In the genomic region with DNA sequence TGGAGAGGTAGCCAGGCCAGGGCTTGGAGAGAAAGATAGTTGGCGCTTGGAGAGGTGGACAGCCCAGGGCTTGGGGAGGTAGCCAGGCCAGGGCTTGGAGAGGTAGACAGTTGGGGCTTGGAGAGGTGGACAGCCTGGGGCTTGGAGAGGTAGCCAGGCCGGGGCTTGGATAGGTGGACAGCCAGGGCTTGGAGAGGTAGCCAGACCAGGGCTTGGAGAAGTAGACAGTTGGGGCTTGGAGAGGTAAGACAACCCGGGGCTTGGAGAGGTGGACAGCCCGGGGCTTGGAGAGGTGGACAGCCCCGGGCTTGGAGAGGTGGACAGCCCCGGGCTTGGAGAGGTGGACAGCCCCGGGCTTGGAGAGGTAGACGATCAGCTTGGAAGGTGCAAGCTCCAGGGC, we compare ENCODE assay signal across 14 cellular contexts. TPM values are rescaled to one million over a fixed set of nuclear protein-coding genes. Genes with fewer than 3 reads are reported as not detected.
DNase-seq lines count a peak whose midpoint lies in the region; ATAC-seq and TF ChIP-seq lines count a peak whose summit lies in the region.
"Had no signal": no experiment of that assay in that cellular context is flagged by ENCODE, and none has a peak within 500 bp of the region (broad histone marks: within the 10 kb centered on the region; RNA-seq: fewer than 3 reads in every experiment).

No MANE protein-coding gene starts in this region.

- H3K27ac ChIP-seq in left ventricle myocardium inferior (replicated peaks) (no peak overlapping the region), spleen (no peak overlapping the region)
- H3K27ac ChIP-seq: BLaER1, GM23248, HL-60 had no signal

- H3K4me3 ChIP-seq in left ventricle myocardium inferior, result no peak overlapping the region
- H3K4me3 ChIP-seq in spleen, result no peak overlapping the region
- H3K4me3 ChIP-seq: BLaER1, GM23248 had no signal

- peaks cover 54% of the 10 kb centered on the region for H3K36me3 ChIP-seq in left ventricle myocardium inferior
- H3K36me3 ChIP-seq in spleen, result peaks cover 0 to 76% (median 32%) of the 10 kb centered on the region in 6 donors

- intact Hi-C loops in Right ventricle myocardium inferior (cut with DNase I), result loop anchor here (10.0 kb wide), 1 partner anchor 246 kb away; no protein-coding TSS in a partner anchor
- intact Hi-C loops in left ventricle myocardium inferior (cut with micrococcal nuclease), result no loop called here
- intact Hi-C loops in spleen (cut with DNase I; ENCODE audit: low total_unique reads), result no loop called here

- H3K27me3 Mint-ChIP-seq in endothelial cell (ENCODE audit: unreplicated experiment), result no peaks in the 10 kb centered on the region

- no peak for ATAC-seq in Right ventricle myocardium inferior
- ATAC-seq: HCT116 had no signal

- peak; percentile 47 for DNase-seq in Right ventricle myocardium inferior (ENCODE audit: missing footprints)
- no peak for DNase-seq in left ventricle myocardium inferior
- no peak for DNase-seq in endothelial cell (ENCODE audit: low spot score)
- DNase-seq in spleen, result peak; percentile 46
- no peak for DNase-seq in G401 (ENCODE audit: low spot score)
- no peak for DNase-seq in NCI-H774 (lab: John Stamatoyannopoulos, UW)
- DNase-seq in stimulated activated CD4-positive, alpha-beta T cell treated with anti-CD3 and anti-CD28 coated beads, Interleukin-4, amount 100 ng/mL, for 1 hour, result no peak
- DNase-seq: 8988T, AML-193, DMS 273 treated with DMSO at 0.1 percent for 48 hours, GM23248 had no signal

- H3K4me1 ChIP-seq in left ventricle myocardium inferior, result peaks cover 64% of the 10 kb centered on the region
- H3K4me1 ChIP-seq in spleen, result peaks cover 0 to 2% (median under 1%) of the 10 kb centered on the region in 6 donors

- no peak for TF ChIP-seq POLR2A in spleen (IDR thresholded peaks at IDR 0.05)

- TF ChIP-seq CTCF in left ventricle myocardium inferior (IDR thresholded peaks at IDR 0.05; ENCODE audit: borderline replicate concordance) (no peak), endothelial cell (IDR thresholded peaks at IDR 0.05; ENCODE audit: unreplicated experiment) (no peak), spleen (IDR thresholded peaks at IDR 0.05 in 8 of 11, conservative IDR thresholded peaks at IDR 0.05 in 3 of 11) (no peak)

- peak overlapping the region; percentile 42 for H3K4me3 Mint-ChIP-seq in endothelial cell (ENCODE audit: unreplicated experiment)

- peaks cover 8% of the 10 kb centered on the region for H3K4me1 Mint-ChIP-seq in endothelial cell (ENCODE audit: unreplicated experiment)

- no peak overlapping the region for H3K27ac Mint-ChIP-seq in endothelial cell (ENCODE audit: unreplicated experiment)

- in situ Hi-C loops in G401 (cut with HindIII; ENCODE audit: low sequenced_read_pairs), result no loop called here

- H3K36me3 Mint-ChIP-seq in endothelial cell (ENCODE audit: low read depth, unreplicated experiment), result peaks cover 36% of the 10 kb centered on the region

- H3K9me3 Mint-ChIP-seq in endothelial cell (ENCODE audit: unreplicated experiment), result no peaks in the 10 kb centered on the region

- H3K27me3 ChIP-seq in left ventricle myocardium inferior (ENCODE audit: low read depth), result no peaks in the 10 kb centered on the region
- H3K27me3 ChIP-seq in spleen (replicated peaks in 1 of 7), result no peaks in the 10 kb centered on the region
- H3K27me3 ChIP-seq: BLaER1 had no signal

- WGBS in spleen, 5 donors, result 90 to 97% (median 94%) methylated on average over 8 of the region's 8 CpGs

- H3K9me3 ChIP-seq in left ventricle myocardium inferior (replicated peaks) (no peaks in the 10 kb centered on the region), spleen (no peaks in the 10 kb centered on the region)
- H3K9me3 ChIP-seq: BLaER1 had no signal

RNA-seq across cellular contexts. Expression of a gene that starts 7.7 kb away (rescaled TPM):
- 61.0 TPM for total RNA-seq in Right ventricle myocardium inferior
- total RNA-seq in left ventricle myocardium inferior, result 52.0 TPM
- 157 TPM for total RNA-seq in endothelial cell (ENCODE audit: unreplicated experiment)
- 10 to 100 TPM; 18.2 to 31.2 (median 28.8) TPM for total RNA-seq in spleen
- polyA plus RNA-seq in spleen, result 10 to 100 TPM in 1 of 3 donors, 1 to 10 TPM in 2; 6.3 to 17.5 (median 9.8) TPM
- 59.4 and 66.8 TPM in 2 replicates for total RNA-seq in G401 (2014; rRNA removed; shearing (Covaris generic))

RNA-seq across cellular contexts. Expression of a gene that starts 36.6 kb away (rescaled TPM):
- total RNA-seq in Right ventricle myocardium inferior (7.7 TPM), left ventricle myocardium inferior (7.0 TPM), endothelial cell (ENCODE audit: unreplicated experiment) (25.3 TPM), spleen (10 to 100 TPM in 2 of 7 donors, 1 to 10 TPM in 5; 4.4 to 10.5 (median 7.7) TPM)
- 10 to 100 TPM; 10.8 to 13.4 (median 13.1) TPM for polyA plus RNA-seq in spleen
- total RNA-seq in G401 (2014; rRNA removed; shearing (Covaris generic)), result 5.9 and 11.2 TPM in 2 replicates

Comparison
In these comparisons a context has a peak if more than half of its experiments do, and no peak if none do; other contexts are left out.
1. DNase-seq: peak in Right ventricle myocardium inferior (single experiment) and spleen (single experiment); none in left ventricle myocardium inferior (single experiment), endothelial cell (single experiment), G401 (single experiment), NCI-H774 (single experiment) and stimulated activated CD4-positive, alpha-beta T cell treated with anti-CD3 and anti-CD28 coated beads, Interleukin-4, amount 100 ng/mL, for 1 hour (single experiment).